9 cellular contexts compared by ENCODE assay signal in the genomic region with DNA sequence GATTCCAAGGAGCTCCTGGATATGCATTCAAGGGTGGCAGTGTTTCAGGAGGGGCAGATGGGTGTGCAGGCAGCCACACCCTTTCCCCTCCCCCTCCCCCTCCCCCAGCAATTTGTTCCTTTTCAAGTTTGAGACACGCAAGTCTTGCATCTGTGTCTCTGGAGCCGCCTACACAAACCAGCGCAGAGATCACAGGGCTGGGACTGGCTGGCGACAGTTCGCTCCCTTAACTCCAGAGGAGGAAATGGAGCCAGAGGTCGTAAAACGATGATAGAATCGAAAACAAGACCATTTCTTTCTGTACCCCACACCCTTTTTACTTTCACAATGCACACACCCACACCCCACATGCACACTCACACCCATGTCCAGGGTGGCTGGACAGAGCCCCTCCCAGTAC.
DNase-seq lines count a peak whose midpoint lies in the region; ATAC-seq, FAIRE-seq and TF ChIP-seq lines count a peak whose summit lies in the region.
"Had no signal": no experiment of that assay in that cellular context is flagged by ENCODE, and none has a peak within 500 bp of the region (broad histone marks: within the 10 kb centered on the region; RNA-seq: fewer than 3 reads in every experiment).

No MANE protein-coding gene starts in this region.

- POLR2A ChIA-PET in HepG2 (lab: Yijun Ruan, JAX) = no interaction called here

- no peak for TF ChIP-seq POLR2A in HepG2 (IDR thresholded peaks at IDR 0.05; ENCODE audit: insufficient read depth in 1 of 2, low read depth in 2 of 2, low read length in 2 of 2)

- H2AFZ ChIP-seq in neuronal stem cell (ENCODE audit: low read length) = no peak overlapping the region
- H2AFZ ChIP-seq in HepG2 (ENCODE audit: low read length) = no peak overlapping the region

- H3K4me1 Mint-ChIP-seq in activated naive CD8-positive, alpha-beta T cell (ENCODE audit: low read depth) = peaks cover 14% of the 10 kb centered on the region

- no peak overlapping the region for H3K18ac ChIP-seq in neuronal stem cell (ENCODE audit: low read length)

- peak overlapping the region; percentile 5 for H2BK15ac ChIP-seq in neuronal stem cell (ENCODE audit: low read length)

- CTCF ChIA-PET in HepG2 (lab: Yijun Ruan, JAX; ENCODE audit: low intra/inter-chr PET ratio, low total read pairs) = no interaction called here

- no peak for TF ChIP-seq CTCF in HepG2 (CRISPR knock-in tag; IDR thresholded peaks at IDR 0.05)

- no peak overlapping the region for H2AK5ac ChIP-seq in neuronal stem cell (ENCODE audit: low read depth, low read length)

- peaks cover 2% of the 10 kb centered on the region for H3K27me3 Mint-ChIP-seq in activated naive CD8-positive, alpha-beta T cell

- no peak overlapping the region for H3K4ac ChIP-seq in neuronal stem cell (ENCODE audit: low read length)

- H3K4me2 ChIP-seq in neuronal stem cell (ENCODE audit: insufficient read depth, low read length, poor library complexity, severe bottlenecking) (no peak overlapping the region), HepG2 (ENCODE audit: low read depth, low read length) (no peak overlapping the region)

- H3K9me3 Mint-ChIP-seq in activated naive CD8-positive, alpha-beta T cell (ENCODE audit: low read depth) = no peaks in the 10 kb centered on the region
- H3K9me3 Mint-ChIP-seq: CD8-positive, alpha-beta memory T cell had no signal

- no peak overlapping the region for H2BK120ac ChIP-seq in neuronal stem cell (ENCODE audit: low read depth, low read length)

- H3K36me3 Mint-ChIP-seq in activated naive CD8-positive, alpha-beta T cell = no peaks in the 10 kb centered on the region
- H3K36me3 Mint-ChIP-seq: CD8-positive, alpha-beta memory T cell had no signal

- peak overlapping the region; percentile 3 for H3K4me3 Mint-ChIP-seq in activated naive CD8-positive, alpha-beta T cell
- H3K4me3 Mint-ChIP-seq: CD8-positive, alpha-beta memory T cell had no signal

- FAIRE-seq in HepG2 (lab: Jason Lieb, UNC) = no peak

- no peak overlapping the region for H3K4me3 ChIP-seq in right cardiac atrium (ENCODE audit: low read length)
- no peak overlapping the region for H3K4me3 ChIP-seq in neuronal stem cell (ENCODE audit: low read length in 2 of 2)
- H3K4me3 ChIP-seq in HepG2 (replicated peaks in 1 of 3; ENCODE audit: insufficient read depth in 1 of 3, low read depth in 2 of 3, low read length in 3 of 3) = no peak overlapping the region

- TF ChIP-seq EP300 in HepG2 (IDR thresholded peaks at IDR 0.05; ENCODE audit: low read depth in 2 of 2, low read length in 2 of 2) = no peak
- TF ChIP-seq EP300 in HepG2 (CRISPR knock-in tag; IDR thresholded peaks at IDR 0.05; ENCODE audit: borderline replicate concordance) = no peak

- H4K91ac ChIP-seq in neuronal stem cell (ENCODE audit: low read depth, low read length, poor library complexity) = no peak overlapping the region

- H4K20me1 ChIP-seq in HepG2 (ENCODE audit: insufficient read depth, low read length) = no peaks in the 10 kb centered on the region

- H3K27me3 ChIP-seq in right cardiac atrium (ENCODE audit: control insufficient read depth, insufficient read depth) (no peaks in the 10 kb centered on the region), neuronal stem cell (ENCODE audit: control insufficient read depth in 3 of 3, insufficient read depth in 3 of 3, low read depth in 1 of 3, low read length in 3 of 3) (peaks cover 0 to 18% (median 0%) of the 10 kb centered on the region in 3 experiments), HepG2 (ENCODE audit: control insufficient read depth in 1 of 2, insufficient read depth in 2 of 2, low read length in 2 of 2) (peaks cover 2 to 20% of the 10 kb centered on the region in 2 experiments; a peak in 3 of 5 replicates)

- peak in 1 of 2 donors; percentile 9 for ATAC-seq in right cardiac atrium
- no peak for ATAC-seq in Right ventricle myocardium superior (ENCODE audit: poor library complexity)
- no peak for ATAC-seq in GM21717 (IDR thresholded peaks at IDR 0.05; ENCODE audit: unreplicated experiment)
- ATAC-seq in HG02840 (IDR thresholded peaks at IDR 0.05; ENCODE audit: low FRiP score, unreplicated experiment) = no peak
- no peak for ATAC-seq in GM21526 (IDR thresholded peaks at IDR 0.05; ENCODE audit: low FRiP score, unreplicated experiment)
- no peak for ATAC-seq in HepG2

- H3K23ac ChIP-seq in neuronal stem cell (ENCODE audit: low read depth, low read length, poor library complexity) = no peak overlapping the region

- TF ChIP-seq RAD21 in HepG2 (CRISPR knock-in tag; IDR thresholded peaks at IDR 0.05) = no peak

- H2BK12ac ChIP-seq in neuronal stem cell (ENCODE audit: low read length) = no peak overlapping the region

- no peaks in the 10 kb centered on the region for H3K79me1 ChIP-seq in neuronal stem cell (ENCODE audit: low read depth, low read length)

- peak in 2 of 3 donors; percentile 62 to 66 for DNase-seq in right cardiac atrium
- DNase-seq in Right ventricle myocardium superior = no peak
- no peak for DNase-seq in neuronal stem cell (ENCODE audit: low spot score)
- DNase-seq in HepG2 (ENCODE audit: low spot score) = no peak
- DNase-seq: CD8-positive, alpha-beta memory T cell had no signal

- H3K36me3 ChIP-seq in neuronal stem cell (replicated peaks in 1 of 2; ENCODE audit: control insufficient read depth in 2 of 2, insufficient read depth in 2 of 2, low read length in 2 of 2) (no peaks in the 10 kb centered on the region), HepG2 (replicated peaks in 1 of 2; ENCODE audit: control insufficient read depth in 1 of 2, insufficient read depth in 2 of 2, low read length in 2 of 2) (no peaks in the 10 kb centered on the region)

- H3K14ac ChIP-seq in neuronal stem cell (ENCODE audit: low read length) = no peak overlapping the region

- H3K79me2 ChIP-seq in HepG2 (ENCODE audit: insufficient read depth, low read length) = no peaks in the 10 kb centered on the region

- H3K27ac ChIP-seq in right cardiac atrium (ENCODE audit: low read length) = peak overlapping the region; percentile 2
- H3K27ac ChIP-seq in neuronal stem cell (replicated peaks; ENCODE audit: low read length) = no peak overlapping the region
- H3K27ac ChIP-seq in HepG2 (ENCODE audit: extremely low read length, insufficient read depth, low read length) = no peak overlapping the region

- intact Hi-C loops in right cardiac atrium (cut with DNase I) (loop anchor here in 1 of 4 donors (10.0 kb wide), 1 partner anchor 143 kb away; no protein-coding TSS in a partner anchor), Right ventricle myocardium superior (cut with DNase I) (loop anchor here (10.0 kb wide), 1 partner anchor 153 kb away; no protein-coding TSS in a partner anchor), HepG2 (cut with micrococcal nuclease; ENCODE audit: unreplicated experiment) (no loop called here)

- H3K9me3 ChIP-seq in right cardiac atrium (ENCODE audit: control insufficient read depth, low read length) = no peaks in the 10 kb centered on the region
- no peaks in the 10 kb centered on the region for H3K9me3 ChIP-seq in neuronal stem cell (replicated peaks in 1 of 2; ENCODE audit: control insufficient read depth in 2 of 2, insufficient read depth in 1 of 2, low read depth in 1 of 2, low read length in 2 of 2)
- H3K9me3 ChIP-seq in HepG2 (ENCODE audit: low read length) = no peaks in the 10 kb centered on the region

- H3K27ac Mint-ChIP-seq in activated naive CD8-positive, alpha-beta T cell = no peak overlapping the region

- in situ Hi-C loops in HepG2 (cut with HindIII; ENCODE audit: extremely low pct_ligation_motif_present, low pct_unique_long_range_greater_than_20kb) = no loop called here

- WGBS in right cardiac atrium = 31% methylated on average over 8 of the region's 8 CpGs
- no CpG with 5 or more reads among the region's 8 CpGs for WGBS in neuronal stem cell (ENCODE audit: extremely low coverage in 2 of 2, insufficient read length in 2 of 2, insufficient replicate concordance in 1 of 2), 2 donors
- WGBS in HepG2 (ENCODE audit: low lambda C conversion rate) = 43% methylated on average over 8 of the region's 8 CpGs

- H3K9ac ChIP-seq in neuronal stem cell (ENCODE audit: low read depth, low read length, poor library complexity) = no peak overlapping the region
- H3K9ac ChIP-seq in HepG2 (ENCODE audit: insufficient read depth, low read depth, low read length) = no peak overlapping the region

- H4K8ac ChIP-seq in neuronal stem cell (ENCODE audit: low read depth, low read length) = no peak overlapping the region

- H3K4me1 ChIP-seq in right cardiac atrium (ENCODE audit: control insufficient read depth, insufficient read depth, low read length) (peaks cover 17% of the 10 kb centered on the region), neuronal stem cell (ENCODE audit: control insufficient read depth in 2 of 2, insufficient read depth in 1 of 2, low read depth in 1 of 2, low read length in 2 of 2) (peaks cover 0 to 17% of the 10 kb centered on the region in 2 donors), HepG2 (ENCODE audit: insufficient read depth, low read length) (peaks cover 34% of the 10 kb centered on the region)

- BruUV-seq in HepG2 (replicated peaks; lab: Mats Ljungman, UMichigan) = no TSS peak

- H2BK5ac ChIP-seq in neuronal stem cell (ENCODE audit: low read length) = no peak overlapping the region

TF ChIP-seq in HepG2, 621 proteins besides CTCF, POLR2A, EP300 and RAD21:
- TF ChIP-seq ZNF564 (CRISPR knock-in tag; IDR thresholded peaks at IDR 0.05) (no peak), CHD4 (IDR thresholded peaks at IDR 0.05; ENCODE audit: borderline replicate concordance, low read length) (no peak), ZNF746 (CRISPR knock-in tag; IDR thresholded peaks at IDR 0.05) (no peak), ZNF263 (CRISPR knock-in tag; IDR thresholded peaks at IDR 0.05) (no peak), CBFB (CRISPR knock-in tag; IDR thresholded peaks at IDR 0.05) (no peak)

Comparison
In these comparisons a context has a peak if more than half of its experiments do, and no peak if none do; other contexts are left out.
1. DNase-seq: peak in right cardiac atrium (2 of 3); none in Right ventricle myocardium superior (single experiment), neuronal stem cell (single experiment) and HepG2 (single experiment).